In genomic region chr12:32605326-32606095, GRCh38 we compare ENCODE assay signal across 1 cellular context.
TF ChIP-seq lines count a peak whose summit lies in the region.

No MANE protein-coding gene starts in this region.

TF ChIP-seq in GM23338, 12 proteins besides CTCF, POLR2A, EP300 and RAD21 (continued from another document):
- no peak for TF ChIP-seq ZNF462 (CRISPR knock-in tag; IDR thresholded peaks at IDR 0.05)
TF ChIP-seq in GM23338: peak in this region for 0.
